Comparison of ENCODE assay signal across 8 cellular contexts in the genomic region with DNA sequence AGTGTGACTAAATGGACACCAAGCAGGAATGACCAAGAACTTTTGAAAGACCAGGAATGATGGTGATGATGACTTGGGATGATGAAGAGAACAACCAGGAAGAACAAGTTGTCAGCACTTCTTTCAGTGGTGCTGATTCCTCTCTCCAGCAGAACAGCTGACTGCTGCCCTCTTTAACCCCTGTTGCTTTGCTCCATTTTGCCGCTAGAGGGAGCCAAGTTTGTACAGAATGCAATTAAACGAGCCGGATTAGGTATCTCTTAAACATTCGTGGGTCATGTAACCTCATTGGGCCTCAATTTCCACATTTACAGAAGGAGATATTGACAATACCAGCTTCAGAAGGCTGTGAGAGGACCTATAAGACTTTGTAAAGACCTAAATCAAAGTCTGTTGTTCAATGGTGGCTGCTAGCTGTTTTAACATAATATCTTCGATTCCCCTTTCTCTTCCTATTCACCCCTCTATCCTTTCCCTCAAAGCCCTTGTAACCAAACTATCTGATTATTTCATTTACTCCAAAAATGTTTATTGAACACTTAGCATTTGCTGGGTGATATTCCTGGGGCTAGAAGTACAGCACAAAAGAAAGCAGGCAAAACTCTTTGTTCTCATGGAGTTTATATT. TPM values are rescaled to one million over a fixed set of nuclear protein-coding genes. Genes with fewer than 3 reads are reported as not detected.
DNase-seq lines count a peak whose midpoint lies in the region; ATAC-seq and TF ChIP-seq lines count a peak whose summit lies in the region.

No MANE protein-coding gene starts in this region.

- H3K4me1 Mint-ChIP-seq in activated T-cell treated with anti-CD3 and anti-CD28 coated beads, Interleukin-2, amount 50 U/mL, for 72 hours (ENCODE audit: low read depth) = no peaks in the 10 kb centered on the region

- H3K4me3 Mint-ChIP-seq in activated T-cell treated with anti-CD3 and anti-CD28 coated beads, Interleukin-2, amount 50 U/mL, for 72 hours = no peak overlapping the region

- no peak overlapping the region for H3K4me2 ChIP-seq in osteoblast (ENCODE audit: insufficient read depth, low read length)

- no peaks in the 10 kb centered on the region for H3K36me3 ChIP-seq in osteoblast (ENCODE audit: insufficient read depth, low read length)

- peak; percentile 82 for ATAC-seq in GM19397 (IDR thresholded peaks at IDR 0.05; ENCODE audit: unreplicated experiment)
- peak; percentile 94 for ATAC-seq in HG03565 (IDR thresholded peaks at IDR 0.05; ENCODE audit: unreplicated experiment)
- ATAC-seq in activated T-cell treated with anti-CD3 and anti-CD28 coated beads, Interleukin-2, amount 50 U/mL, for 72 hours (replicated peaks in 1 of 2) = peak in 1 of 2 donors; percentile 42
- peak; percentile 51 for ATAC-seq in foreskin keratinocyte

- TF ChIP-seq CTCF in foreskin keratinocyte (conservative IDR thresholded peaks at IDR 0.05) (peak; percentile 72), osteoblast (IDR thresholded peaks at IDR 0.05; ENCODE audit: extremely low read depth, low read depth, low read length) (peak; percentile 95)

- H3K4me1 ChIP-seq in foreskin keratinocyte = no peaks in the 10 kb centered on the region
- no peaks in the 10 kb centered on the region for H3K4me1 ChIP-seq in osteoblast (ENCODE audit: insufficient read depth, low read length)

- H2AFZ ChIP-seq in osteoblast (ENCODE audit: low read length) = peak overlapping the region; percentile 48

- H3K9me3 Mint-ChIP-seq in activated T-cell treated with anti-CD3 and anti-CD28 coated beads, Interleukin-2, amount 50 U/mL, for 72 hours = no peaks in the 10 kb centered on the region

- H3K27ac ChIP-seq in foreskin keratinocyte = no peak overlapping the region
- H3K27ac ChIP-seq in osteoblast (ENCODE audit: low read depth, low read length) = no peak overlapping the region

- H3K79me2 ChIP-seq in osteoblast (ENCODE audit: insufficient read depth, low read length) = no peaks in the 10 kb centered on the region

- H3K27ac Mint-ChIP-seq in activated T-cell treated with anti-CD3 and anti-CD28 coated beads, Interleukin-2, amount 50 U/mL, for 72 hours = no peak overlapping the region

- DNase-seq in COLO668 (lab: John Stamatoyannopoulos, UW; ENCODE audit: unreplicated experiment) (peak; percentile 78), OCI-M1 (lab: John Stamatoyannopoulos, UW) (peak; percentile 85), foreskin keratinocyte (peak in 1 of 2 donors; percentile 45), osteoblast (ENCODE audit: insufficient read length, low spot score, missing footprints) (peak; percentile 81), ureter (ENCODE audit: low spot score) (peak; percentile 58)
- DNase-seq in activated T-cell treated with anti-CD3 and anti-CD28 coated beads, Interleukin-2, amount 50 U/mL, for 72 hours = peak; percentile 59 to 77

- H3K36me3 Mint-ChIP-seq in activated T-cell treated with anti-CD3 and anti-CD28 coated beads, Interleukin-2, amount 50 U/mL, for 72 hours (ENCODE audit: insufficient read depth in 2 of 2) = no peaks in the 10 kb centered on the region

- no peaks in the 10 kb centered on the region for H3K9me3 ChIP-seq in osteoblast (ENCODE audit: low read depth, low read length)

- no peaks in the 10 kb centered on the region for H4K20me1 ChIP-seq in osteoblast (ENCODE audit: insufficient read depth, low read length)

- no peaks in the 10 kb centered on the region for H3K27me3 ChIP-seq in foreskin keratinocyte
- no peaks in the 10 kb centered on the region for H3K27me3 ChIP-seq in osteoblast (ENCODE audit: insufficient read depth, low read length)

- H3K4me3 ChIP-seq in osteoblast (ENCODE audit: insufficient read depth, low read length) = no peak overlapping the region

- H3K27me3 Mint-ChIP-seq in activated T-cell treated with anti-CD3 and anti-CD28 coated beads, Interleukin-2, amount 50 U/mL, for 72 hours (ENCODE audit: low read depth) = no peaks in the 10 kb centered on the region

RNA-seq across cellular contexts. Expression of gene OR4S1, which starts 1.9 kb away (rescaled TPM):
- total RNA-seq in activated T-cell treated with anti-CD3 and anti-CD28 coated beads, Interleukin-2, amount 50 U/mL, for 72 hours = not detected
- total RNA-seq in foreskin keratinocyte (not detected in 2 replicates), osteoblast (not detected in 2 replicates), ureter (not detected)
- polyA plus RNA-seq in foreskin keratinocyte = not detected in 2 replicates

RNA-seq across cellular contexts. Expression of gene OR4C3, which starts 16.8 kb away (rescaled TPM):
- not detected for total RNA-seq in activated T-cell treated with anti-CD3 and anti-CD28 coated beads, Interleukin-2, amount 50 U/mL, for 72 hours
- not detected in 2 replicates for total RNA-seq in foreskin keratinocyte
- not detected in 2 replicates for polyA plus RNA-seq in foreskin keratinocyte
- total RNA-seq in osteoblast = not detected in 2 replicates
- not detected for total RNA-seq in ureter

RNA-seq across cellular contexts. Expression of gene OR4X1, which starts 44.2 kb away (rescaled TPM):
- not detected for total RNA-seq in activated T-cell treated with anti-CD3 and anti-CD28 coated beads, Interleukin-2, amount 50 U/mL, for 72 hours
- not detected in 2 replicates for total RNA-seq in foreskin keratinocyte
- not detected in 2 replicates for polyA plus RNA-seq in foreskin keratinocyte
- not detected in 2 replicates for total RNA-seq in osteoblast
- not detected for total RNA-seq in ureter

RNA-seq across cellular contexts. Expression of gene OR4C5, which starts 58.4 kb away (rescaled TPM):
- not detected for total RNA-seq in activated T-cell treated with anti-CD3 and anti-CD28 coated beads, Interleukin-2, amount 50 U/mL, for 72 hours
- total RNA-seq in foreskin keratinocyte = not detected in 2 replicates
- polyA plus RNA-seq in foreskin keratinocyte = not detected in 2 replicates
- total RNA-seq in osteoblast = not detected in 2 replicates
- not detected for total RNA-seq in ureter
